20 cellular contexts compared by ENCODE assay signal in the genomic region with DNA sequence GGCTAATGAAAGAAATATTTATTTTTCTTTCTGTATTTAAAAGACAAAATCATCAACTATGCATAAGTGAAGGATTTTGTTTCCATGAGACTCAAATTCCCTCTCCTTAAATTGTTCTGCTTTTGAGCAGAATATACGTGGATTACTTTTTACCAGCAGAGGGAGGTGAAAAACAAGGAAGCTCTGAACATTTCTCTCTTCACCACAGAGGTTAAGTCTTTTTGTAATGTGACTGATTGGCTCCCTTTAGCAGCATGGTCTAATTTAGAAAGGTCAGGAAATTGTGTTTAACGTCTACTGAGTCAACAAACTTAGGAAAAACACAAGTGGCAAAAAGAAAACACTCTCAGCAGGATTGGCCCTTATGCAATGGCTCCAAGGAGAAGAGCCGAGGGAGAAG. TPM values are rescaled to one million over a fixed set of nuclear protein-coding genes. Genes with fewer than 3 reads are reported as not detected.
DNase-seq lines count a peak whose midpoint lies in the region; ATAC-seq, FAIRE-seq and TF ChIP-seq lines count a peak whose summit lies in the region.
"Had no signal": no experiment of that assay in that cellular context is flagged by ENCODE, and none has a peak within 500 bp of the region (broad histone marks: within the 10 kb centered on the region; RNA-seq: fewer than 3 reads in every experiment).

No MANE protein-coding gene starts in this region.

- no peak overlapping the region for H3K4me3 ChIP-seq in A673 (ENCODE audit: low read depth, low read length, poor library complexity, severe bottlenecking)
- no peak overlapping the region for H3K4me3 ChIP-seq in endodermal cell (ENCODE audit: low read length)
- H3K4me3 ChIP-seq in neural progenitor cell: no peak overlapping the region
- no peak overlapping the region for H3K4me3 ChIP-seq in ovary
- H3K4me3 ChIP-seq: K562, Peyer's patch, SJSA1 had no signal

- no peak for TF ChIP-seq EP300 in ovary (IDR thresholded peaks at IDR 0.05)

- FAIRE-seq in frontal cortex (lab: Jason Lieb, UNC): no peak
- FAIRE-seq: K562 had no signal

- no peak overlapping the region for H3K27ac ChIP-seq in A673 (ENCODE audit: low read depth, low read length, poor library complexity, severe bottlenecking)
- no peak overlapping the region for H3K27ac ChIP-seq in endodermal cell (ENCODE audit: low read depth, low read length)
- H3K27ac ChIP-seq in neural progenitor cell: no peak overlapping the region
- H3K27ac ChIP-seq in ovary: no peak overlapping the region
- H3K27ac ChIP-seq: Peyer's patch, SJSA1 had no signal

- peaks cover 5% of the 10 kb centered on the region for H3K4me1 ChIP-seq in A673 (ENCODE audit: insufficient read depth, low read length, poor library complexity, severe bottlenecking)
- no peaks in the 10 kb centered on the region for H3K4me1 ChIP-seq in endodermal cell (ENCODE audit: control insufficient read depth, insufficient read depth, low read length)
- H3K4me1 ChIP-seq in neural progenitor cell: no peaks in the 10 kb centered on the region
- no peaks in the 10 kb centered on the region for H3K4me1 ChIP-seq in ovary (ENCODE audit: insufficient read depth)
- H3K4me1 ChIP-seq: Peyer's patch, SJSA1 had no signal

- BruUV-seq in A673 (replicated peaks; lab: Mats Ljungman, UMichigan): no TSS peak

- CTCF ChIA-PET in A673 (lab: Charles Lee): no interaction called here

- H4K20me1 ChIP-seq in neural progenitor cell (ENCODE audit: low read depth): no peaks in the 10 kb centered on the region

- no peak overlapping the region for H3K4me2 ChIP-seq in neural progenitor cell

- WGBS in endodermal cell (ENCODE audit: insufficient coverage in 1 of 2, insufficient read length in 1 of 2), 2 experiments: 80% methylated on average over 2 to 3 of the region's 3 CpGs
- 38 to 45% (median 41%) methylated on average over 3 of the region's 3 CpGs for WGBS in ovary, 3 donors

- POLR2A ChIA-PET in A673 (lab: Charles Lee; ENCODE audit: low non-redundant PET): no interaction called here

- H3K4me3 Mint-ChIP-seq in endodermal cell (no peak overlapping the region), neural progenitor cell (no peak overlapping the region)

- H2AFZ ChIP-seq in neural progenitor cell (replicated peaks): no peak overlapping the region

- DNase-seq in A673 (ENCODE audit: low spot score): peak; percentile 34
- peak; percentile 6 for DNase-seq in LHCN-M2 (ENCODE audit: low read depth)
- DNase-seq in endodermal cell: no peak
- no peak for DNase-seq in neural progenitor cell (ENCODE audit: low spot score)
- no peak for DNase-seq in frontal cortex (ENCODE audit: low spot score in 2 of 2)
- no peak for DNase-seq in ovary
- no peak for DNase-seq in stimulated activated naive CD8-positive, alpha-beta T cell treated with anti-CD3 and anti-CD28 coated beads, Interleukin-15, Interleukin-2, amounts not matched to agents 100 U/mL and 50 U/mL, for 24 hours
- DNase-seq: C1 segment of cervical spinal cord, DND-41, GOT3, NCI-H1048, NCI-H1436, NCI-H2029, NCI-H345, NCI-H526, Peyer's patch had no signal

- H3K27me3 ChIP-seq in A673 (replicated peaks; ENCODE audit: insufficient read depth, low read depth, low read length, poor library complexity) (no peaks in the 10 kb centered on the region), endodermal cell (ENCODE audit: control insufficient read depth, insufficient read depth, low read length, poor library complexity, severe bottlenecking) (no peaks in the 10 kb centered on the region), neural progenitor cell (no peaks in the 10 kb centered on the region), ovary (no peaks in the 10 kb centered on the region)
- H3K27me3 ChIP-seq: Peyer's patch, SJSA1 had no signal

- no peaks in the 10 kb centered on the region for H3F3A ChIP-seq in neural progenitor cell (ENCODE audit: low read depth)

- H3K9me3 ChIP-seq in A673 (ENCODE audit: low read depth, low read length, poor library complexity, severe bottlenecking): no peaks in the 10 kb centered on the region
- H3K9me3 ChIP-seq in endodermal cell (ENCODE audit: control insufficient read depth, low read length): no peaks in the 10 kb centered on the region
- H3K9me3 ChIP-seq in neural progenitor cell (ENCODE audit: low read depth): peaks cover 4% of the 10 kb centered on the region
- no peaks in the 10 kb centered on the region for H3K9me3 ChIP-seq in ovary
- H3K9me3 ChIP-seq: Peyer's patch, SJSA1 had no signal

- intact Hi-C loops in A673 (cut with micrococcal nuclease; ENCODE audit: unreplicated experiment): no loop called here
- intact Hi-C loops in ovary (cut with DNase I): no loop called here

- TF ChIP-seq POLR2A in ovary (IDR thresholded peaks at IDR 0.05): no peak

- H3K4me1 Mint-ChIP-seq in endodermal cell: no peaks in the 10 kb centered on the region
- H3K4me1 Mint-ChIP-seq in neural progenitor cell: no peaks in the 10 kb centered on the region

- H3K9me3 Mint-ChIP-seq in endodermal cell (no peaks in the 10 kb centered on the region), neural progenitor cell (no peaks in the 10 kb centered on the region)

- TF ChIP-seq CTCF in A673 (conservative IDR thresholded peaks at IDR 0.05; ENCODE audit: low read depth, low read length): peak; percentile 51; the same call in 1 of the 2 replicates
- TF ChIP-seq CTCF in endodermal cell (conservative IDR thresholded peaks at IDR 0.05): peak; percentile 63
- TF ChIP-seq CTCF in neural progenitor cell (IDR thresholded peaks at IDR 0.05): peak; percentile 16
- TF ChIP-seq CTCF in ovary (IDR thresholded peaks at IDR 0.05): no peak

- H3K9ac ChIP-seq in endodermal cell (ENCODE audit: extremely low read depth, low read length, poor library complexity, severe bottlenecking) (no peak overlapping the region), neural progenitor cell (no peak overlapping the region)

- no peaks in the 10 kb centered on the region for H3K36me3 ChIP-seq in A673 (ENCODE audit: insufficient read depth, low read length, poor library complexity, severe bottlenecking)
- no peaks in the 10 kb centered on the region for H3K36me3 ChIP-seq in endodermal cell (ENCODE audit: control insufficient read depth, insufficient read depth, low read length)
- no peaks in the 10 kb centered on the region for H3K36me3 ChIP-seq in neural progenitor cell
- no peaks in the 10 kb centered on the region for H3K36me3 ChIP-seq in ovary
- H3K36me3 ChIP-seq: Peyer's patch, SJSA1 had no signal

- H3K27me3 Mint-ChIP-seq in endodermal cell (ENCODE audit: insufficient read depth) (no peaks in the 10 kb centered on the region), neural progenitor cell (ENCODE audit: insufficient read depth, low read depth) (no peaks in the 10 kb centered on the region)

- no peak overlapping the region for H3K27ac Mint-ChIP-seq in endodermal cell
- H3K27ac Mint-ChIP-seq in neural progenitor cell: no peak overlapping the region

- no peaks in the 10 kb centered on the region for H3K36me3 Mint-ChIP-seq in endodermal cell (ENCODE audit: low read depth)
- H3K36me3 Mint-ChIP-seq in neural progenitor cell: no peaks in the 10 kb centered on the region

- no peak for ATAC-seq in stimulated activated naive CD8-positive, alpha-beta T cell treated with anti-CD3 and anti-CD28 coated beads, Interleukin-15, Interleukin-2, amounts not matched to agents 100 U/mL and 50 U/mL, for 24 hours
- ATAC-seq: K562 had no signal

- no peaks in the 10 kb centered on the region for H3K79me2 ChIP-seq in neural progenitor cell (ENCODE audit: low read depth)

RNA-seq across cellular contexts. Expression of a gene that starts 55.1 kb away (rescaled TPM):
- not detected in 2 replicates for total RNA-seq in A673 (2021)
- not detected in 2 replicates for total RNA-seq in LHCN-M2 (2014; rRNA removed)
- not detected for polyA plus RNA-seq in LHCN-M2 (2012)
- not detected for total RNA-seq in endodermal cell
- polyA plus RNA-seq in endodermal cell (2013, experiment 1 of 2): not detected
- not detected for polyA plus RNA-seq in endodermal cell (2013, experiment 2 of 2)
- not detected in 2 replicates for total RNA-seq in neural progenitor cell (ENCODE audit: low replicate concordance)
- total RNA-seq in frontal cortex: not detected
- under 1 TPM in 2 of 7 donors, not detected in 5; 0.10 to 0.20 TPM for total RNA-seq in ovary
- not detected for polyA plus RNA-seq in ovary
- total RNA-seq: G401, M059J, Peyer's patch, SJSA1 had no signal
- polyA plus RNA-seq: K562 had no signal

Comparison
In these comparisons a context has a peak if more than half of its experiments do, and no peak if none do; other contexts are left out.
1. DNase-seq: peak in A673 (single experiment) and LHCN-M2 (single experiment); none in endodermal cell (single experiment), neural progenitor cell (single experiment), frontal cortex (0 of 2), ovary (0 of 5) and stimulated activated naive CD8-positive, alpha-beta T cell treated with anti-CD3 and anti-CD28 coated beads, Interleukin-15, Interleukin-2, amounts not matched to agents 100 U/mL and 50 U/mL, for 24 hours (single experiment).
2. CTCF ChIP-seq: peak in A673 (single experiment), endodermal cell (single experiment) and neural progenitor cell (single experiment); none in ovary (0 of 3).